ENCODE assay signal across 9 cellular contexts in genomic region chr15:22253676-22254408, GRCh38.
A peak's percentile ranks its signal among the peaks of the same experiment; 100 is the strongest.
DNase-seq lines count a peak whose midpoint lies in the region; ATAC-seq and TF ChIP-seq lines count a peak whose summit lies in the region.
"Had no signal": no experiment of that assay in that cellular context is flagged by ENCODE, and none has a peak within 500 bp of the region (broad histone marks: within the 10 kb centered on the region; RNA-seq: fewer than 3 reads in every experiment).

No MANE protein-coding gene starts in this region.

- no peak for TF ChIP-seq CTCF in GM13976 (IDR thresholded peaks at IDR 0.05; ENCODE audit: borderline replicate concordance, control extremely low read depth, extremely low read depth, insufficient read depth, missing control alignments)
- no peak for TF ChIP-seq CTCF in chondrocyte (IDR thresholded peaks at IDR 0.05)

- DNase-seq in GM13976 (ENCODE audit: low spot score) (peak; percentile 76), NCI-H128 (lab: John Stamatoyannopoulos, UW; ENCODE audit: unreplicated experiment) (no peak), chondrocyte (ENCODE audit: low spot score) (no peak), sciatic nerve (ENCODE audit: low spot score) (no peak)
- peak; percentile 10 for DNase-seq in activated naive CD8-positive, alpha-beta T cell treated with anti-CD3 and anti-CD28 coated beads for 36 hours
- DNase-seq in stimulated activated CD4-positive, alpha-beta T cell treated with anti-CD3 and anti-CD28 coated beads, Interleukin-2, amount 100 ng/mL, for 48 hours = no peak
- DNase-seq: NCI-H345 had no signal

- no peaks in the 10 kb centered on the region for H3K36me3 Mint-ChIP-seq in activated naive CD8-positive, alpha-beta T cell treated with anti-CD3 and anti-CD28 coated beads for 36 hours
- no peaks in the 10 kb centered on the region for H3K36me3 Mint-ChIP-seq in chondrocyte (ENCODE audit: low read depth)

- intact Hi-C loops in sciatic nerve (cut with DNase I) = no loop called here

- peaks cover 11% of the 10 kb centered on the region for H3K4me1 Mint-ChIP-seq in activated naive CD8-positive, alpha-beta T cell treated with anti-CD3 and anti-CD28 coated beads for 36 hours
- H3K4me1 Mint-ChIP-seq in chondrocyte (ENCODE audit: low read depth) = no peaks in the 10 kb centered on the region

- no peaks in the 10 kb centered on the region for H3K9me3 Mint-ChIP-seq in activated naive CD8-positive, alpha-beta T cell treated with anti-CD3 and anti-CD28 coated beads for 36 hours
- peaks cover 41% of the 10 kb centered on the region for H3K9me3 Mint-ChIP-seq in chondrocyte (ENCODE audit: low read depth)

- in situ Hi-C loops in GM13976 (cut with MboI; ENCODE audit: low sequenced_read_pairs, unreplicated experiment) = no loop called here

- H3K4me3 Mint-ChIP-seq in activated naive CD8-positive, alpha-beta T cell treated with anti-CD3 and anti-CD28 coated beads for 36 hours = no peak overlapping the region
- no peak overlapping the region for H3K4me3 Mint-ChIP-seq in chondrocyte (ENCODE audit: unreplicated experiment)

- H3K27me3 Mint-ChIP-seq in activated naive CD8-positive, alpha-beta T cell treated with anti-CD3 and anti-CD28 coated beads for 36 hours = peaks cover 33% of the 10 kb centered on the region
- H3K27me3 Mint-ChIP-seq in chondrocyte (ENCODE audit: low read depth) = no peaks in the 10 kb centered on the region

- peak; percentile 59 for ATAC-seq in GM19467 (IDR thresholded peaks at IDR 0.05; ENCODE audit: unreplicated experiment)
- ATAC-seq in HG03064 (IDR thresholded peaks at IDR 0.05; ENCODE audit: low read depth, unreplicated experiment) = peak; percentile 81
- ATAC-seq in sciatic nerve = no peak

- H3K27ac Mint-ChIP-seq in activated naive CD8-positive, alpha-beta T cell treated with anti-CD3 and anti-CD28 coated beads for 36 hours = peak overlapping the region; percentile 14
- H3K27ac Mint-ChIP-seq in chondrocyte (ENCODE audit: unreplicated experiment) = no peak overlapping the region

Comparison
In these comparisons a context has a peak if more than half of its experiments do, and no peak if none do; other contexts are left out.
1. DNase-seq: peak in GM13976 (single experiment) and activated naive CD8-positive, alpha-beta T cell treated with anti-CD3 and anti-CD28 coated beads for 36 hours (single experiment); none in NCI-H128 (single experiment), chondrocyte (single experiment), stimulated activated CD4-positive, alpha-beta T cell treated with anti-CD3 and anti-CD28 coated beads, Interleukin-2, amount 100 ng/mL, for 48 hours (0 of 2) and sciatic nerve (single experiment).